Comparison of ENCODE assay signal across 12 cellular contexts in the genomic region with DNA sequence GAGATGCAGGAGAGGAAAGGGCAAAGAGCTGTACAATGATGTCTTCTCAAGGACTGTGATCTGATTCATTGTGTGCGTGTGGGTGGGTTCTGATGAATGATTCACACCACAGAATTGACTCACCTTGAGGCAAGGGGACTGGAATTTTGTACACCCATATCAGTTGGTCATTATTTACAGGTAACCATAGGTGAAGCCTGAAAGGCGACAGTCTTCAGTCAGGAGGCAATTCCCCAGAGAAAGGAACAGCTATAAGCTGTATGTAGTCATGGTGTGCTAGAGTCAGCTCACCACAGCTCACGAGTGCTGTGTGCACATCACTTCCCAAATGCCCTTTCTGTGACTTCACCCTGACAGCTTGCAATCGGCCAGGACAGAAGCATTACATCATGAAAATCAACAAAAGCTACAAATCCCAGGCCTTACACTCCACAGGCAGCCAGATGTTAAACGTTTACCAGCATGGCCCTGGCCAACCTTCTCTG.
DNase-seq lines count a peak whose midpoint lies in the region; ATAC-seq and TF ChIP-seq lines count a peak whose summit lies in the region.
"Had no signal": no experiment of that assay in that cellular context is flagged by ENCODE, and none has a peak within 500 bp of the region (broad histone marks: within the 10 kb centered on the region; RNA-seq: fewer than 3 reads in every experiment).

No MANE protein-coding gene starts in this region.

- DNase-seq in AG08395 (ENCODE audit: low spot score): peak; percentile 35
- DNase-seq in WTC11 (ENCODE audit: low spot score): no peak
- DNase-seq in kidney glomerular epithelial cell (lab: John Stamatoyannopoulos, UW): peak; percentile 61
- DNase-seq in UCSD-AML1 (lab: John Stamatoyannopoulos, UW; ENCODE audit: unreplicated experiment): no peak
- no peak for DNase-seq in C1 segment of cervical spinal cord (lab: John Stamatoyannopoulos, UW)
- no peak for DNase-seq in NCI-H1092 (lab: John Stamatoyannopoulos, UW)
- DNase-seq: amniotic stem cell; NK-92 treated with Interleukin-12 subunit alpha and Interleukin-12 subunit beta, amount 100 ng/mL, for 24 hours; stomach had no signal

- no peaks in the 10 kb centered on the region for H3K27me3 Mint-ChIP-seq in WTC11 (ENCODE audit: low read depth)

- H3K4me1 ChIP-seq in HEK293 (ENCODE audit: control insufficient read depth, insufficient read depth, low read length): no peaks in the 10 kb centered on the region
- H3K4me1 ChIP-seq: stomach had no signal

- no peak overlapping the region for H3K27ac ChIP-seq in HEK293 (ENCODE audit: extremely low read depth, low read depth, low read length)
- H3K27ac ChIP-seq: stomach had no signal

- H3K9me3 ChIP-seq in HEK293 (ENCODE audit: control insufficient read depth, insufficient read depth, low read depth, low read length): no peaks in the 10 kb centered on the region
- H3K9me3 ChIP-seq: stomach had no signal

- no peaks in the 10 kb centered on the region for H3K36me3 Mint-ChIP-seq in WTC11
- H3K36me3 Mint-ChIP-seq: memory B cell had no signal

- TF ChIP-seq POLR2A in GM18505 (IDR thresholded peaks at IDR 0.05; ENCODE audit: borderline replicate concordance, extremely low read depth, insufficient read depth, insufficient read length): no peak

- no peak overlapping the region for H3K27ac Mint-ChIP-seq in WTC11
- H3K27ac Mint-ChIP-seq: memory B cell had no signal

- no peak overlapping the region for H3K4me3 Mint-ChIP-seq in WTC11
- H3K4me3 Mint-ChIP-seq: memory B cell had no signal

- H3K4me3 ChIP-seq in HEK293 (ENCODE audit: low read depth, low read length): no peak overlapping the region
- H3K4me3 ChIP-seq: stomach had no signal

- peaks cover 7% of the 10 kb centered on the region; the same call in 1 of the 2 replicates for H3K9me3 Mint-ChIP-seq in WTC11
- H3K9me3 Mint-ChIP-seq: memory B cell had no signal

- CTCF ChIA-PET in HEK293 (lab: Yijun Ruan, JAX): interaction anchor here (0.6 to 1.0 kb wide), 2 partner anchors 18 to 671 kb away, joined by 3 read pairs; no protein-coding TSS in a partner anchor
- CTCF ChIA-PET in WTC11 (lab: Charles Lee): no interaction called here

- no peaks in the 10 kb centered on the region for H3K36me3 ChIP-seq in HEK293 (ENCODE audit: control insufficient read depth in 2 of 2, insufficient read depth in 1 of 2, low read length in 2 of 2)
- H3K36me3 ChIP-seq: stomach had no signal

- H3K4me1 Mint-ChIP-seq in WTC11: peaks cover 3% of the 10 kb centered on the region; the same call in 1 of the 2 replicates

- TF ChIP-seq CTCF in HEK293 (tag by site-specific recombination; IDR thresholded peaks at IDR 0.05) (no peak), WTC11 (IDR thresholded peaks at IDR 0.05) (no peak)

- ATAC-seq in WTC11 (no peak), GM18505 (IDR thresholded peaks at IDR 0.05; ENCODE audit: unreplicated experiment) (no peak)

- POLR2A ChIA-PET in HEK293 (lab: Yijun Ruan, JAX) (no interaction called here), WTC11 (lab: Charles Lee) (no interaction called here)

TF ChIP-seq in HEK293, 187 proteins besides CTCF, POLR2A, EP300 and RAD21:
- TF ChIP-seq FEZF1 (tag by site-specific recombination; IDR thresholded peaks at IDR 0.05) (no peak), ZNF157 (tag by site-specific recombination; IDR thresholded peaks at IDR 0.05) (no peak), HOXD13 (CRISPR knock-in tag; IDR thresholded peaks at IDR 0.05; ENCODE audit: borderline replicate concordance) (0 out of 2 replicates have a peak, but pooled peaks have one; percentile 31)
- TF ChIP-seq, protein P1, sequence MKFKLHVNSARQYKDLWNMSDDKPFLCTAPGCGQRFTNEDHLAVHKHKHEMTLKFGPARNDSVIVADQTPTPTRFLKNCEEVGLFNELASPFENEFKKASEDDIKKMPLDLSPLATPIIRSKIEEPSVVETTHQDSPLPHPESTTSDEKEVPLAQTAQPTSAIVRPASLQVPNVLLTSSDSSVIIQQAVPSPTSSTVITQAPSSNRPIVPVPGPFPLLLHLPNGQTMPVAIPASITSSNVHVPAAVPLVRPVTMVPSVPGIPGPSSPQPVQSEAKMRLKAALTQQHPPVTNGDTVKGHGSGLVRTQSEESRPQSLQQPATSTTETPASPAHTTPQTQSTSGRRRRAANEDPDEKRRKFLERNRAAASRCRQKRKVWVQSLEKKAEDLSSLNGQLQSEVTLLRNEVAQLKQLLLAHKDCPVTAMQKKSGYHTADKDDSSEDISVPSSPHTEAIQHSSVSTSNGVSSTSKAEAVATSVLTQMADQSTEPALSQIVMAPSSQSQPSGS (tag by site-specific recombination; IDR thresholded peaks at IDR 0.05; ENCODE audit: low read depth): 0 out of 2 replicates have a peak, but pooled peaks have one; percentile 5

TF ChIP-seq in WTC11, 78 proteins besides CTCF, POLR2A, EP300 and RAD21:
- TF ChIP-seq, protein P2, sequence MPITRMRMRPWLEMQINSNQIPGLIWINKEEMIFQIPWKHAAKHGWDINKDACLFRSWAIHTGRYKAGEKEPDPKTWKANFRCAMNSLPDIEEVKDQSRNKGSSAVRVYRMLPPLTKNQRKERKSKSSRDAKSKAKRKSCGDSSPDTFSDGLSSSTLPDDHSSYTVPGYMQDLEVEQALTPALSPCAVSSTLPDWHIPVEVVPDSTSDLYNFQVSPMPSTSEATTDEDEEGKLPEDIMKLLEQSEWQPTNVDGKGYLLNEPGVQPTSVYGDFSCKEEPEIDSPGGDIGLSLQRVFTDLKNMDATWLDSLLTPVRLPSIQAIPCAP (CRISPR knock-in tag; IDR thresholded peaks at IDR 0.05): no peak
- peak; percentile 90 for TF ChIP-seq GABPB1 (CRISPR knock-in tag; IDR thresholded peaks at IDR 0.05)

Comparison
In these comparisons a context has a peak if more than half of its experiments do, and no peak if none do; other contexts are left out.
1. DNase-seq: peak in AG08395 (single experiment) and kidney glomerular epithelial cell (single experiment); none in WTC11 (single experiment), UCSD-AML1 (single experiment), C1 segment of cervical spinal cord (0 of 14) and NCI-H1092 (single experiment).